8 cellular contexts compared by ENCODE assay signal in the genomic region with DNA sequence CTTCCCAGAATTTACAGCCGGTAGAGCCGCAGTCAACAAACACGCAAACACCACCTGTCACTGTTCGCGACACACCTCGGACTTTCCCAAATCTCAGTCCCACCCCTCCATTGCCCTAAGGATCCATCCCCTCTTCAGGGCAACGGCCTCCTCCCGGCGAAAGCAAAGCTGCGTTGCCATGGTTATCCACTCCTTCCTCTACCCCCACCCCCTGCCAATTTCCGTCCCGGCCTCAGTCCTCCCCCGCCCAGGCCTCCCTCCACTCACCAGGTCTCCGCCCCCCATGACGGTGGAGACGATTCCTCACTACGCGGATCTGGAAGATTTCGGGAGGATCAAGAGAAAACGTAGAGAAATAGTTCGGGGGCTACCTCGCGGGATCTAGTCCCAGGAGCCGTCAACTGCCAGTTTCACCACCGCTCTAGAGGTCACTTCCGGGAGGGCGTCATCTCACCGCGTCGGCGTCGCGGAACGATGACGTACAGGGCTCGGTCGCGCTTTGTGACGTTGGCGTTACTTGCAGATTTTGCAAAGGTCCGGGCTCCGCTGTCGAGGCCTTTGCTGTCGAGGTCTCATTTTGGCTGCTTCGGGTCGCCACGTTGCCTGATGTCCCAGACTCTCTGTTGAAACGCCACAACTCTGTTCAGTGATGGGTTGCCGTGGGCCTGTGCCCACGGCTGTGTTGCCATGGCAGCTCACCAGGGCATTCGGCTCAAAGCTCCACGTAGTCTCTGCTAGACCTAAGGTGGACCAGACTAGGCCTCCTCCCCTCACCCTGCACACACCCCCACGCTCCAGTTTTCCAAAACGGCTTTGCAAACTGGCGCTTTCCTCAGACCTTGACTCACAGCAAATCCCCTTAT. TPM values are rescaled to one million over a fixed set of nuclear protein-coding genes. Genes with fewer than 3 reads are reported as not detected.
A peak's percentile ranks its signal among the peaks of the same experiment; 100 is the strongest.
DNase-seq lines count a peak whose midpoint lies in the region; ATAC-seq, FAIRE-seq and TF ChIP-seq lines count a peak whose summit lies in the region.

A gene (minus strand): TSS at position 423 of the 863 bp plus-strand sequence. CDS start 138 bp downstream, at position 285.

- TF ChIP-seq CTCF in pancreas (IDR thresholded peaks at IDR 0.05), result no peak
- peak in 1 of 6 experiments; percentile 10 for TF ChIP-seq CTCF in thyroid gland (IDR thresholded peaks at IDR 0.05)

- no peak for FAIRE-seq in pancreas (lab: Jason Lieb, UNC)

- peaks cover 0 to 13% (median 5%) of the 10 kb centered on the region in 3 donors for H3K36me3 ChIP-seq in pancreas
- peaks cover 9 to 10% of the 10 kb centered on the region in 2 donors for H3K36me3 ChIP-seq in thyroid gland

- H3K4me1 ChIP-seq in pancreas, result peaks cover 0 to 12% (median 5%) of the 10 kb centered on the region in 3 donors
- peaks cover 14 to 16% of the 10 kb centered on the region in 2 donors for H3K4me1 ChIP-seq in thyroid gland

- H3K9me3 ChIP-seq in pancreas (no peaks in the 10 kb centered on the region), thyroid gland (no peaks in the 10 kb centered on the region)

- 1% methylated on average over 55 of the region's 55 CpGs for WGBS in pancreas, 2 donors
- WGBS in thyroid gland, 2 donors, result 1 to 3% methylated on average over 44 to 45 of the region's 55 CpGs

- peak; percentile 86 for ATAC-seq in HG02642 (IDR thresholded peaks at IDR 0.05; ENCODE audit: poor library complexity, unreplicated experiment)
- ATAC-seq in Right ventricle myocardium superior (ENCODE audit: poor library complexity), result peak; percentile 96
- ATAC-seq in pancreas, result peak; percentile 95 to 98 (median 96)

- H3K4me3 ChIP-seq in GM08714 (ENCODE audit: low read length) (peak within 1 kb of the TSS; percentile 94), pancreas (peak within 1 kb of the TSS; percentile 44 to 86 (median 71)), thyroid gland (replicated peaks in 1 of 3) (peak within 1 kb of the TSS; percentile 65 to 97 (median 76))

- TF ChIP-seq POLR2A in thyroid gland (IDR thresholded peaks at IDR 0.05), result peak in 1 of 2 donors; percentile 90

- DNase-seq in NCI-H1417 treated with DMSO at 0.1 percent for 48 hours (lab: John Stamatoyannopoulos, UW) (peak; percentile 52), SW 1271 (lab: John Stamatoyannopoulos, UW) (peak; percentile 68 to 91), Right ventricle myocardium superior (peak; percentile 98), pancreas (peak; percentile 88 to 99 (median 96)), thyroid gland (peak; percentile 89 to 90)
- peak; percentile 85 for DNase-seq in activated naive CD8-positive, alpha-beta T cell treated with anti-CD3 and anti-CD28 coated beads, Interleukin-2, amount 50 U/mL, for 16 hours (ENCODE audit: low read depth, low spot score)

- H3K27me3 ChIP-seq in pancreas, result no peaks in the 10 kb centered on the region
- H3K27me3 ChIP-seq in thyroid gland, result no peaks in the 10 kb centered on the region

- peak within 1 kb of the TSS; percentile 92 to 98 (median 96) for H3K27ac ChIP-seq in pancreas
- H3K27ac ChIP-seq in thyroid gland, result peak within 1 kb of the TSS; percentile 96 to 99 (median 98)

- intact Hi-C loops in Right ventricle myocardium superior (cut with DNase I), result no loop called here
- intact Hi-C loops in pancreas (cut with DNase I), result no loop called here
- intact Hi-C loops in thyroid gland (cut with DNase I), result no loop called here

RNA-seq across cellular contexts. Expression of the gene that starts here (rescaled TPM):
- total RNA-seq in Right ventricle myocardium superior, result 7.6 TPM
- total RNA-seq in pancreas, result 10 to 100 TPM in 1 of 6 donors, 1 to 10 TPM in 5; 7.5 to 11.4 (median 8.0) TPM
- 10 to 100 TPM; 19.4 to 24.0 TPM for polyA plus RNA-seq in pancreas
- 10 to 100 TPM; 19.0 to 26.8 (median 22.1) TPM for total RNA-seq in thyroid gland

Comparison
In these comparisons a context has a peak if more than half of its experiments do, and no peak if none do; other contexts are left out.
1. Peak in every context shown above with its lines: DNase-seq, ATAC-seq, H3K4me3 ChIP-seq and H3K27ac ChIP-seq.